In the genomic region with DNA sequence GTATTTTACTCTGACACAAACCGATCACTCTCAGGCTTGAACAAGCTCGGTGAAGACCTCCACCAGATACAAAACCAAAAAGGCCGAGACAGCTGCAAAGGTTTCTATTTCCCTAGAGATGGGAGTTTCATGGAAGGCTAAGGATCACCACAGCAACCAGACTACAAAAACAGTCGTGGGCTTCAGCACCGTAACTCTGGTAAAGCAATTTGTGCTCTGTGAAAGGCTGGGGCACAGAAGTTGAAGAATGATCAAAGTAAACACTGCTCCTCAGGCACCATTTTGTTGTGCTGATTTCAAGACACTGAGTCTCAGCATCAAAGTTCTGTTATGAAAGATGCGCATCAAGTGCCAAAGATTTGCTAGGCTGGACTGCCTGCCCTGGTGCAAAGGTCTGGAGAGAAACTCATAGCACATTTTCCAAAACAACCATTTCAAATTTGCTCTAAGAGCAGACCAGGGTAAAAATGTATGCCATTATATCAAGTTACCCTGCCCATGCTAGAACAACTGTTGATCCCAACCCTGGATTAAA, we compare ENCODE assay signal across 18 cellular contexts.
DNase-seq lines count a peak whose midpoint lies in the region; ATAC-seq and TF ChIP-seq lines count a peak whose summit lies in the region.
"Had no signal": no experiment of that assay in that cellular context is flagged by ENCODE, and none has a peak within 500 bp of the region (broad histone marks: within the 10 kb centered on the region; RNA-seq: fewer than 3 reads in every experiment).

No MANE protein-coding gene starts in this region.

- H3K9ac ChIP-seq in BLaER1 (no peak overlapping the region), PC-3 (ENCODE audit: low read length) (no peak overlapping the region)

- intact Hi-C loops in ascending aorta (cut with DNase I) (no loop called here), PC-3 (cut with micrococcal nuclease) (no loop called here)

- H3K9me2 ChIP-seq in PC-3 (replicated peaks; ENCODE audit: low read length): no peaks in the 10 kb centered on the region

- no TSS peak for BruUV-seq in PC-3 (replicated peaks; lab: Mats Ljungman, UMichigan)

- peak overlapping the region; percentile 12 for H2AFZ ChIP-seq in osteoblast (ENCODE audit: low read length)
- no peak overlapping the region for H2AFZ ChIP-seq in PC-3 (ENCODE audit: low read length)

- H3K27me3 ChIP-seq in BLaER1 (no peaks in the 10 kb centered on the region), right atrium auricular region (no peaks in the 10 kb centered on the region), osteoblast (ENCODE audit: insufficient read depth, low read length) (no peaks in the 10 kb centered on the region), ascending aorta (no peaks in the 10 kb centered on the region), PC-3 (ENCODE audit: low read length) (no peaks in the 10 kb centered on the region)

- ATAC-seq in WTC11: peak; percentile 38
- no peak for ATAC-seq in PC-3
- ATAC-seq: activated CD8-positive, alpha-beta T cell treated with anti-CD3 and anti-CD28 coated beads for 36 hours had no signal

- no peaks in the 10 kb centered on the region for H3K27me3 Mint-ChIP-seq in WTC11 (ENCODE audit: low read depth)
- H3K27me3 Mint-ChIP-seq: activated CD8-positive, alpha-beta T cell treated with anti-CD3 and anti-CD28 coated beads for 36 hours had no signal

- H3K4me1 ChIP-seq in BLaER1 (peaks cover 27% of the 10 kb centered on the region), right atrium auricular region (peaks cover 0 to 6% of the 10 kb centered on the region in 2 donors), osteoblast (ENCODE audit: insufficient read depth, low read length) (peaks cover 13% of the 10 kb centered on the region), ascending aorta (peaks cover 0 to 8% of the 10 kb centered on the region in 2 donors), PC-3 (ENCODE audit: insufficient read depth, low read length) (peaks cover 16% of the 10 kb centered on the region)

- TF ChIP-seq CTCF in WTC11 (IDR thresholded peaks at IDR 0.05) (no peak), right atrium auricular region (IDR thresholded peaks at IDR 0.05) (no peak), osteoblast (IDR thresholded peaks at IDR 0.05; ENCODE audit: extremely low read depth, low read depth, low read length) (no peak), ascending aorta (IDR thresholded peaks at IDR 0.05) (no peak), PC-3 (conservative IDR thresholded peaks at IDR 0.05; ENCODE audit: low read depth, low read length) (no peak)

- H3K79me2 ChIP-seq in osteoblast (ENCODE audit: insufficient read depth, low read length) (no peaks in the 10 kb centered on the region), PC-3 (ENCODE audit: low read length) (no peaks in the 10 kb centered on the region)

- 0 out of 2 replicates have a peak overlapping the region, but pooled peaks have one; percentile 23 for H3K27ac Mint-ChIP-seq in WTC11
- H3K27ac Mint-ChIP-seq: activated CD8-positive, alpha-beta T cell treated with anti-CD3 and anti-CD28 coated beads for 36 hours had no signal

- no peaks in the 10 kb centered on the region for H3K9me3 Mint-ChIP-seq in WTC11
- H3K9me3 Mint-ChIP-seq: activated CD8-positive, alpha-beta T cell treated with anti-CD3 and anti-CD28 coated beads for 36 hours; H9 had no signal

- H4K20me1 ChIP-seq in BLaER1: no peaks in the 10 kb centered on the region
- no peaks in the 10 kb centered on the region for H4K20me1 ChIP-seq in osteoblast (ENCODE audit: insufficient read depth, low read length)
- no peaks in the 10 kb centered on the region for H4K20me1 ChIP-seq in PC-3 (ENCODE audit: low read length)

- no peaks in the 10 kb centered on the region for H3K36me3 Mint-ChIP-seq in WTC11

- peaks cover 24% of the 10 kb centered on the region for H3K4me1 Mint-ChIP-seq in WTC11

- no peaks in the 10 kb centered on the region for H3K9me3 ChIP-seq in BLaER1
- H3K9me3 ChIP-seq in right atrium auricular region: no peaks in the 10 kb centered on the region
- H3K9me3 ChIP-seq in osteoblast (ENCODE audit: low read depth, low read length): no peaks in the 10 kb centered on the region
- H3K9me3 ChIP-seq in ascending aorta: no peaks in the 10 kb centered on the region
- no peaks in the 10 kb centered on the region for H3K9me3 ChIP-seq in PC-3 (ENCODE audit: low read length)

- H3F3A ChIP-seq in PC-3 (ENCODE audit: low read length, unreplicated experiment): no peaks in the 10 kb centered on the region

- H3K27ac ChIP-seq in BLaER1 (peak overlapping the region; percentile 43; the same call in 1 of the 2 replicates), right atrium auricular region (peak overlapping the region; percentile 19 to 39), osteoblast (ENCODE audit: low read depth, low read length) (peak overlapping the region; percentile 35), ascending aorta (peak overlapping the region in 1 of 2 donors; percentile 9), PC-3 (ENCODE audit: low read length) (no peak overlapping the region)

- POLR2A ChIA-PET in WTC11 (lab: Charles Lee): no interaction called here
- POLR2A ChIA-PET in PC-3 (lab: Charles Lee; ENCODE audit: unreplicated experiment): no interaction called here

- CTCF ChIA-PET in WTC11 (lab: Charles Lee): no interaction called here
- CTCF ChIA-PET in PC-3 (lab: Charles Lee): no interaction called here

- H3K36me3 ChIP-seq in BLaER1: peaks cover 3% of the 10 kb centered on the region; the same call in 1 of the 2 replicates
- no peaks in the 10 kb centered on the region for H3K36me3 ChIP-seq in right atrium auricular region
- H3K36me3 ChIP-seq in osteoblast (ENCODE audit: insufficient read depth, low read length): no peaks in the 10 kb centered on the region
- no peaks in the 10 kb centered on the region for H3K36me3 ChIP-seq in ascending aorta
- H3K36me3 ChIP-seq in PC-3 (ENCODE audit: low read depth, low read length): no peaks in the 10 kb centered on the region

- no peak overlapping the region for H3K4me3 Mint-ChIP-seq in WTC11
- H3K4me3 Mint-ChIP-seq: activated CD8-positive, alpha-beta T cell treated with anti-CD3 and anti-CD28 coated beads for 36 hours; H9 had no signal

- DNase-seq in WTC11 (ENCODE audit: low spot score) (no peak), right atrium auricular region (ENCODE audit: low spot score) (no peak), osteoblast (ENCODE audit: insufficient read length, low spot score, missing footprints) (no peak), NCI-H226 (no peak), GM19238 (ENCODE audit: insufficient read length, low spot score) (no peak), ascending aorta (ENCODE audit: low spot score in 2 of 2) (no peak), PC-3 (no peak)
- DNase-seq: activated CD8-positive, alpha-beta T cell treated with anti-CD3 and anti-CD28 coated beads for 36 hours; activated effector memory CD4-positive, alpha-beta T cell treated with Interleukin-2 at 50 U/mL for 16 hours; Calu3; H9; MM.1S; NCI-H187 treated with DMSO at 0.1 percent for 48 hours; NCI-H526 treated with DMSO at 0.1 percent for 48 hours; occipital lobe; OCI-M1; stimulated activated naive CD4-positive, alpha-beta T cell had no signal

- H3K4me3 ChIP-seq in BLaER1 (no peak overlapping the region), right atrium auricular region (no peak overlapping the region), osteoblast (ENCODE audit: insufficient read depth, low read length) (no peak overlapping the region), ascending aorta (no peak overlapping the region), PC-3 (ENCODE audit: low read length) (no peak overlapping the region)

- H3K4me2 ChIP-seq in BLaER1 (peak overlapping the region; percentile 77), osteoblast (ENCODE audit: insufficient read depth, low read length) (no peak overlapping the region), PC-3 (ENCODE audit: low read length) (no peak overlapping the region)

TF ChIP-seq in WTC11, 78 proteins besides CTCF, POLR2A, EP300 and RAD21:
- no peak for TF ChIP-seq RORB (CRISPR knock-in tag; IDR thresholded peaks at IDR 0.05)
- no peak for TF ChIP-seq TEAD4 (CRISPR knock-in tag; IDR thresholded peaks at IDR 0.05)
